In the genomic region with DNA sequence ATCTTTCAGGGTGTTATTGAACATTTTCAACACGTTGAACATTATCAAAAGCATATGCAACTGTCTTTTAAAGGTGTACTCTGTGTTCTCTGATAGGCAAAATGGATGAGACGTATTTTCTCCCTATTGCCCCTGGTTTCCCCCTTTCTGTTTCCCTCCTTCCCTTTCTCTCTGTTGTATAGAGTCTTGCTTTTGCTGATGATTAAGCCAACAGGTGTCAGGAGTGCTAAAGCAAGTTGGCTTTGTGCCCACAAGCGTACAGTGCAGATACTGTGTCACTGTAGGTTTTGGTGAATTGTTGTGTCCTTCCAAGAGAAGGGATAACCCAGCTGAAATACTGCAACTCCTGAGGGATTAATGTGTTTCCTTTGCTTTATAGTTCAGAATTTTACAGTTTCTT, we compare ENCODE assay signal across 17 cellular contexts.
DNase-seq lines count a peak whose midpoint lies in the region; ATAC-seq and TF ChIP-seq lines count a peak whose summit lies in the region.
"Had no signal": no experiment of that assay in that cellular context is flagged by ENCODE, and none has a peak within 500 bp of the region (broad histone marks: within the 10 kb centered on the region; RNA-seq: fewer than 3 reads in every experiment).

No MANE protein-coding gene starts in this region.

- POLR2A ChIA-PET in CD8-positive, alpha-beta memory T cell (lab: Charles Lee): no interaction called here
- POLR2A ChIA-PET in OCI-LY7 (lab: Charles Lee): interaction anchor here (0.6 kb wide), 1 partner anchor 539 kb away, joined by 3 read pairs; no protein-coding TSS in a partner anchor

- peaks cover 3% of the 10 kb centered on the region; the same call in 1 of the 3 replicates for H3K36me3 Mint-ChIP-seq in GM23338 (ENCODE audit: low read depth)
- H3K36me3 Mint-ChIP-seq in CD8-positive, alpha-beta memory T cell: peaks cover 0 to 6% (median 3%) of the 10 kb centered on the region in 3 donors

- DNase-seq in GM23338 (ENCODE audit: low spot score) (no peak), NCI-H1092 treated with DMSO at 0.1 percent for 48 hours (lab: John Stamatoyannopoulos, UW) (peak; percentile 14), body of pancreas (peak; percentile 26 to 70 (median 53)), myocyte (ENCODE audit: low read depth) (peak; percentile 75), OCI-LY7 (ENCODE audit: low spot score) (no peak)
- DNase-seq in CD8-positive, alpha-beta memory T cell: no peak
- DNase-seq: BE2C, caudate nucleus, DND-41, NCI-H187 treated with DMSO at 0.1 percent for 48 hours, right cardiac atrium had no signal

- intact Hi-C loops in body of pancreas (cut with DNase I): no loop called here
- intact Hi-C loops in OCI-LY7 (cut with micrococcal nuclease; ENCODE audit: unreplicated experiment): no loop called here

- H4K20me1 ChIP-seq in GM23338 (replicated peaks; ENCODE audit: insufficient read depth): no peaks in the 10 kb centered on the region
- H4K20me1 ChIP-seq in OCI-LY7 (ENCODE audit: insufficient read depth, low read length): no peaks in the 10 kb centered on the region

- H3K36me3 ChIP-seq in GM23338 (ENCODE audit: insufficient read depth): no peaks in the 10 kb centered on the region
- H3K36me3 ChIP-seq in body of pancreas (replicated peaks in 1 of 2; ENCODE audit: insufficient read depth in 1 of 2, low read depth in 2 of 2): no peaks in the 10 kb centered on the region
- H3K36me3 ChIP-seq in CD8-positive, alpha-beta memory T cell (ENCODE audit: insufficient read depth, low read length): no peaks in the 10 kb centered on the region
- no peaks in the 10 kb centered on the region; the same call in 1 of the 2 replicates for H3K36me3 ChIP-seq in OCI-LY7 (ENCODE audit: insufficient read depth, low read length)
- H3K36me3 ChIP-seq: BE2C had no signal

- H3K9me3 ChIP-seq in body of pancreas (no peaks in the 10 kb centered on the region), OCI-LY7 (ENCODE audit: low read length) (0 out of 2 replicates have a peak, but pooled peaks cover 7% of the 10 kb centered on the region)
- H3K9me3 ChIP-seq in CD8-positive, alpha-beta memory T cell (ENCODE audit: low read length): no peaks in the 10 kb centered on the region
- H3K9me3 ChIP-seq: BE2C had no signal

- ATAC-seq in GM23338: peak; percentile 76
- peak; percentile 33 for ATAC-seq in body of pancreas
- ATAC-seq in GM18858 (IDR thresholded peaks at IDR 0.05; ENCODE audit: unreplicated experiment): no peak
- ATAC-seq in HG03196 (IDR thresholded peaks at IDR 0.05; ENCODE audit: unreplicated experiment): no peak
- ATAC-seq: left lobe of liver; naive thymus-derived CD4-positive, alpha-beta T cell; right cardiac atrium; stimulated activated memory B cell treated with anti-CD40 and anti-IgM and Interleukin-4, amounts not matched to agents 10 μg/mL and 1 μg/mL and 100 μg/mL, for 72 hours had no signal

- H3K9me2 ChIP-seq in GM23338 (ENCODE audit: insufficient read depth) (no peaks in the 10 kb centered on the region; the same call in 1 of the 2 replicates), OCI-LY7 (ENCODE audit: insufficient read depth, low read length) (no peaks in the 10 kb centered on the region)

- TF ChIP-seq CTCF in GM23338 (conservative IDR thresholded peaks at IDR 0.05; ENCODE audit: low read depth in 2 of 2): no peak
- TF ChIP-seq CTCF in body of pancreas (IDR thresholded peaks at IDR 0.05): no peak
- no peak for TF ChIP-seq CTCF in OCI-LY7 (conservative IDR thresholded peaks at IDR 0.05; ENCODE audit: low read length)

- BruUV-seq in OCI-LY7 (replicated peaks; lab: Mats Ljungman, UMichigan): no TSS peak

- peak overlapping the region; percentile 30 for H3K27ac ChIP-seq in GM23338 (ENCODE audit: low read depth)
- no peak overlapping the region for H3K27ac ChIP-seq in body of pancreas
- no peak overlapping the region for H3K27ac ChIP-seq in CD8-positive, alpha-beta memory T cell (ENCODE audit: low read depth, low read length)
- no peak overlapping the region for H3K27ac ChIP-seq in OCI-LY7 (ENCODE audit: low read depth, low read length, poor library complexity, severe bottlenecking)

- 28 to 33% methylated on average over 3 of the region's 3 CpGs for WGBS in body of pancreas, 2 donors

- no peaks in the 10 kb centered on the region for H3K27me3 Mint-ChIP-seq in GM23338 (ENCODE audit: insufficient read depth, low read depth, poor library complexity)
- peaks cover 0 to 2% of the 10 kb centered on the region in 2 donors for H3K27me3 Mint-ChIP-seq in CD8-positive, alpha-beta memory T cell
- H3K27me3 Mint-ChIP-seq: activated naive CD4-positive, alpha-beta T cell treated with anti-CD3 and anti-CD28 coated beads, Interleukin-2, amount 50 U/mL, for 24 hours; naive thymus-derived CD4-positive, alpha-beta T cell; stimulated activated memory B cell treated with anti-CD40 and anti-IgM and Interleukin-4, amounts not matched to agents 10 μg/mL and 1 μg/mL and 100 μg/mL, for 72 hours had no signal

- H3K4me1 ChIP-seq in GM23338 (ENCODE audit: insufficient read depth) (peaks cover 33% of the 10 kb centered on the region), body of pancreas (peaks cover 7% of the 10 kb centered on the region), OCI-LY7 (ENCODE audit: insufficient read depth, low read length, poor library complexity, severe bottlenecking) (no peaks in the 10 kb centered on the region)
- no peaks in the 10 kb centered on the region for H3K4me1 ChIP-seq in CD8-positive, alpha-beta memory T cell (ENCODE audit: insufficient read depth, low read length)
- H3K4me1 ChIP-seq: BE2C had no signal

- H3F3A ChIP-seq in GM23338 (replicated peaks; ENCODE audit: low read depth): no peaks in the 10 kb centered on the region

- H3K4me2 ChIP-seq in GM23338 (peak overlapping the region; percentile 71), OCI-LY7 (ENCODE audit: low read length) (no peak overlapping the region)

- no peak overlapping the region for H3K4me3 ChIP-seq in GM23338
- no peak overlapping the region for H3K4me3 ChIP-seq in body of pancreas
- H3K4me3 ChIP-seq in CD8-positive, alpha-beta memory T cell (ENCODE audit: low read length): no peak overlapping the region
- no peak overlapping the region for H3K4me3 ChIP-seq in OCI-LY7 (ENCODE audit: low read depth, low read length, poor library complexity, severe bottlenecking)

- no peak overlapping the region; the same call in 2 of the 3 replicates for H3K4me3 Mint-ChIP-seq in GM23338
- no peak overlapping the region for H3K4me3 Mint-ChIP-seq in CD8-positive, alpha-beta memory T cell
- H3K4me3 Mint-ChIP-seq: activated naive CD4-positive, alpha-beta T cell treated with anti-CD3 and anti-CD28 coated beads, Interleukin-2, amount 50 U/mL, for 24 hours; naive thymus-derived CD4-positive, alpha-beta T cell; stimulated activated memory B cell treated with anti-CD40 and anti-IgM and Interleukin-4, amounts not matched to agents 10 μg/mL and 1 μg/mL and 100 μg/mL, for 72 hours had no signal

- H3K79me2 ChIP-seq in GM23338 (replicated peaks; ENCODE audit: insufficient read depth): peaks cover 26% of the 10 kb centered on the region
- no peaks in the 10 kb centered on the region for H3K79me2 ChIP-seq in OCI-LY7 (ENCODE audit: insufficient read depth, low read depth, low read length)

- H3K27me3 ChIP-seq in GM23338 (ENCODE audit: insufficient read depth) (no peaks in the 10 kb centered on the region), body of pancreas (no peaks in the 10 kb centered on the region)
- no peaks in the 10 kb centered on the region for H3K27me3 ChIP-seq in CD8-positive, alpha-beta memory T cell (ENCODE audit: insufficient read depth, low read length, poor library complexity, severe bottlenecking)
- H3K27me3 ChIP-seq: BE2C had no signal

- H3K9me3 Mint-ChIP-seq in GM23338: no peaks in the 10 kb centered on the region
- H3K9me3 Mint-ChIP-seq in CD8-positive, alpha-beta memory T cell: no peaks in the 10 kb centered on the region
- H3K9me3 Mint-ChIP-seq: activated naive CD4-positive, alpha-beta T cell treated with anti-CD3 and anti-CD28 coated beads, Interleukin-2, amount 50 U/mL, for 24 hours had no signal

- CTCF ChIA-PET in CD8-positive, alpha-beta memory T cell (lab: Charles Lee): no interaction called here
- CTCF ChIA-PET in OCI-LY7 (lab: Charles Lee; ENCODE audit: unreplicated experiment): no interaction called here

- H3K27ac Mint-ChIP-seq in GM23338: peak overlapping the region; percentile 93
- H3K27ac Mint-ChIP-seq in CD8-positive, alpha-beta memory T cell: no peak overlapping the region
- H3K27ac Mint-ChIP-seq: activated naive CD4-positive, alpha-beta T cell treated with anti-CD3 and anti-CD28 coated beads, Interleukin-2, amount 50 U/mL, for 24 hours; stimulated activated memory B cell treated with anti-CD40 and anti-IgM and Interleukin-4, amounts not matched to agents 10 μg/mL and 1 μg/mL and 100 μg/mL, for 72 hours had no signal

- no peak for TF ChIP-seq POLR2A in body of pancreas (IDR thresholded peaks at IDR 0.05)

- no peak overlapping the region for H2AFZ ChIP-seq in GM23338
- H2AFZ ChIP-seq in OCI-LY7 (ENCODE audit: low read length): no peak overlapping the region

- H3K4me1 Mint-ChIP-seq in GM23338: peaks cover 41% of the 10 kb centered on the region
- peaks cover 4 to 23% (median 20%) of the 10 kb centered on the region in 3 donors for H3K4me1 Mint-ChIP-seq in CD8-positive, alpha-beta memory T cell

TF ChIP-seq in GM23338, 12 proteins besides CTCF, POLR2A, EP300 and RAD21 (continues in another document):
- TF ChIP-seq EZH2 (IDR thresholded peaks at IDR 0.05; ENCODE audit: low read depth, unreplicated experiment) (no peak), ZNF331 (CRISPR knock-in tag; IDR thresholded peaks at IDR 0.05; ENCODE audit: low read depth) (no peak), ZNF114 (CRISPR knock-in tag; IDR thresholded peaks at IDR 0.05) (no peak), STAT1 (IDR thresholded peaks at IDR 0.05; ENCODE audit: unreplicated experiment) (no peak)

Comparison
In these comparisons a context has a peak if more than half of its experiments do, and no peak if none do; other contexts are left out.
1. ATAC-seq: peak in GM23338 (single experiment) and body of pancreas (single experiment); none in GM18858 (single experiment) and HG03196 (single experiment).
2. DNase-seq: peak in NCI-H1092 treated with DMSO at 0.1 percent for 48 hours (single experiment), body of pancreas (4 of 4) and myocyte (single experiment); none in GM23338 (single experiment), CD8-positive, alpha-beta memory T cell (0 of 5) and OCI-LY7 (single experiment).